In genomic region chr13:44452418-44452817, GRCh38 we compare ENCODE assay signal across 20 cellular contexts.
DNase-seq lines count a peak whose midpoint lies in the region; ATAC-seq, FAIRE-seq and TF ChIP-seq lines count a peak whose summit lies in the region.
"Had no signal": no experiment of that assay in that cellular context is flagged by ENCODE, and none has a peak within 500 bp of the region (broad histone marks: within the 10 kb centered on the region; RNA-seq: fewer than 3 reads in every experiment).

No MANE protein-coding gene starts in this region.

- no peaks in the 10 kb centered on the region for H3K4me1 ChIP-seq in GM23338 (ENCODE audit: insufficient read depth)
- H3K4me1 ChIP-seq in kidney (ENCODE audit: control insufficient read depth in 1 of 2, insufficient read depth in 1 of 2, low read depth in 1 of 2, low read length in 2 of 2): peaks cover 5 to 9% of the 10 kb centered on the region in 2 donors
- H3K4me1 ChIP-seq: BE2C had no signal

- H3K4me3 ChIP-seq in GM23338: no peak overlapping the region
- H3K4me3 ChIP-seq in kidney (ENCODE audit: low read length in 2 of 2): no peak overlapping the region
- H3K4me3 ChIP-seq: GM12878 had no signal

- H3K4me3 Mint-ChIP-seq in GM23338: no peak overlapping the region
- H3K4me3 Mint-ChIP-seq: CD4-positive, CD25-positive, alpha-beta regulatory T cell; CD8-positive, alpha-beta memory T cell had no signal

- peaks cover 25% of the 10 kb centered on the region for H3K4me1 Mint-ChIP-seq in GM23338

- no peak overlapping the region for H2AFZ ChIP-seq in GM23338

- no peaks in the 10 kb centered on the region for H4K20me1 ChIP-seq in GM23338 (replicated peaks; ENCODE audit: insufficient read depth)

- no peak for FAIRE-seq in kidney (lab: Jason Lieb, UNC)
- FAIRE-seq: GM12878, HTR-8/SVneo had no signal

- H3K27ac ChIP-seq in GM23338 (ENCODE audit: low read depth): no peak overlapping the region
- H3K27ac ChIP-seq in angular gyrus (ENCODE audit: low read depth, low read length): peak overlapping the region; percentile 67
- no peak overlapping the region for H3K27ac ChIP-seq in kidney (ENCODE audit: low read depth in 2 of 2, low read length in 2 of 2)

- H3K27me3 ChIP-seq in GM23338 (ENCODE audit: insufficient read depth): no peaks in the 10 kb centered on the region
- H3K27me3 ChIP-seq: BE2C had no signal

- H3K27me3 Mint-ChIP-seq in GM23338 (ENCODE audit: insufficient read depth, low read depth, poor library complexity): peaks cover 5% of the 10 kb centered on the region
- H3K27me3 Mint-ChIP-seq: CD8-positive, alpha-beta memory T cell had no signal

- DNase-seq in GM23338 (ENCODE audit: low spot score) (no peak), kidney (peak; percentile 51), sciatic nerve (ENCODE audit: low spot score) (no peak), activated T-cell treated with anti-CD3 and anti-CD28 coated beads for 4 hours (no peak), NCI-H2107 (lab: John Stamatoyannopoulos, UW) (no peak)
- DNase-seq in stimulated activated CD4-positive, alpha-beta T cell treated with anti-CD3 and anti-CD28 coated beads, Interleukin-2, amount 100 ng/mL, for 24 hours: no peak
- DNase-seq: BE2C; C1 segment of cervical spinal cord; CD4-positive, CD25-positive, alpha-beta regulatory T cell; CD8-positive, alpha-beta memory T cell; COR-L47; DMS 273 treated with DMSO at 0.1 percent for 48 hours; DMS53; DND-41; EL; HCEC 1CT; IMR-90 had no signal

- no peak overlapping the region for H3K9ac ChIP-seq in kidney (ENCODE audit: low read length in 2 of 2)

- H3K9me3 ChIP-seq in kidney (ENCODE audit: control insufficient read depth in 1 of 2, low read length in 2 of 2): no peaks in the 10 kb centered on the region
- H3K9me3 ChIP-seq: BE2C had no signal

- no peak overlapping the region for H3K27ac Mint-ChIP-seq in GM23338
- H3K27ac Mint-ChIP-seq: CD4-positive, CD25-positive, alpha-beta regulatory T cell had no signal

- H3K79me2 ChIP-seq in GM23338 (replicated peaks; ENCODE audit: insufficient read depth): peaks cover 35% of the 10 kb centered on the region

- H3F3A ChIP-seq in GM23338 (replicated peaks; ENCODE audit: low read depth): no peaks in the 10 kb centered on the region

- H3K36me3 ChIP-seq in GM23338 (ENCODE audit: insufficient read depth) (0 out of 2 replicates have a peak, but pooled peaks cover 3% of the 10 kb centered on the region), kidney (ENCODE audit: control insufficient read depth in 1 of 2, insufficient read depth in 2 of 2, low read length in 2 of 2) (no peaks in the 10 kb centered on the region)
- H3K36me3 ChIP-seq: BE2C had no signal

- TF ChIP-seq CTCF in GM23338 (conservative IDR thresholded peaks at IDR 0.05; ENCODE audit: low read depth in 2 of 2) (no peak), kidney (IDR thresholded peaks at IDR 0.05; ENCODE audit: borderline replicate concordance, extremely low read depth, insufficient read depth) (no peak)

- intact Hi-C loops in kidney (cut with DNase I) (no loop called here), sciatic nerve (cut with DNase I) (no loop called here)

- peaks cover 16% of the 10 kb centered on the region; the same call in 2 of the 3 replicates for H3K9me3 Mint-ChIP-seq in GM23338
- H3K9me3 Mint-ChIP-seq: CD4-positive, CD25-positive, alpha-beta regulatory T cell; CD8-positive, alpha-beta memory T cell had no signal

- peaks cover 20% of the 10 kb centered on the region for H3K36me3 Mint-ChIP-seq in GM23338 (ENCODE audit: low read depth)

- ATAC-seq in GM23338 (peak; percentile 36; the same call in 2 of the 3 replicates), sciatic nerve (peak; percentile 30)
- ATAC-seq: GM12878 had no signal

- no peaks in the 10 kb centered on the region for H3K9me2 ChIP-seq in GM23338 (ENCODE audit: insufficient read depth)

- no peak overlapping the region for H3K4me2 ChIP-seq in GM23338

TF ChIP-seq in GM23338, 12 proteins besides CTCF, POLR2A, EP300 and RAD21 (continues in another document):
- no peak for TF ChIP-seq ZNF114 (CRISPR knock-in tag; IDR thresholded peaks at IDR 0.05)
- no peak for TF ChIP-seq JUNB (IDR thresholded peaks at IDR 0.05; ENCODE audit: unreplicated experiment)
- no peak for TF ChIP-seq ZNF331 (CRISPR knock-in tag; IDR thresholded peaks at IDR 0.05; ENCODE audit: low read depth)
- TF ChIP-seq STAT1 (IDR thresholded peaks at IDR 0.05; ENCODE audit: unreplicated experiment): no peak
- TF ChIP-seq NANOG (IDR thresholded peaks at IDR 0.05; ENCODE audit: borderline replicate concordance): no peak
- no peak for TF ChIP-seq CREB1 (CRISPR knock-in tag; IDR thresholded peaks at IDR 0.05; ENCODE audit: low read depth)
- no peak for TF ChIP-seq ZNF462 (CRISPR knock-in tag; IDR thresholded peaks at IDR 0.05)
